8 cellular contexts compared by ENCODE assay signal in genomic region chr10:62016477-62017140, GRCh38.
A peak's percentile ranks its signal among the peaks of the same experiment; 100 is the strongest.
DNase-seq lines count a peak whose midpoint lies in the region; ATAC-seq, FAIRE-seq and TF ChIP-seq lines count a peak whose summit lies in the region.

No MANE protein-coding gene starts in this region.

- TF ChIP-seq CTCF in astrocyte (IDR thresholded peaks at IDR 0.05; ENCODE audit: insufficient read depth, low read depth, low read length): no peak

- no peaks in the 10 kb centered on the region for H4K20me1 ChIP-seq in astrocyte (ENCODE audit: insufficient read depth, low read length)

- ATAC-seq in HG02938 (IDR thresholded peaks at IDR 0.05; ENCODE audit: unreplicated experiment): peak; percentile 59
- peak; percentile 90 for ATAC-seq in stimulated activated memory B cell treated with anti-CD40 and anti-IgM and Interleukin-4, amounts not matched to agents 10 μg/mL and 1 μg/mL and 100 μg/mL, for 72 hours
- no peak for ATAC-seq in activated CD8-positive, alpha-beta memory T cell treated with anti-CD3 and anti-CD28 coated beads, Interleukin-2, amount 10 ng/mL, durations not matched to agents 7 days and 5 days

- peaks cover 14% of the 10 kb centered on the region for H3K79me2 ChIP-seq in astrocyte (ENCODE audit: insufficient read depth, low read length)

- no peak overlapping the region for H3K27ac Mint-ChIP-seq in astrocyte (ENCODE audit: unreplicated experiment)
- H3K27ac Mint-ChIP-seq in stimulated activated memory B cell treated with anti-CD40 and anti-IgM and Interleukin-4, amounts not matched to agents 10 μg/mL and 1 μg/mL and 100 μg/mL, for 72 hours: peak overlapping the region; percentile 99
- no peak overlapping the region for H3K27ac Mint-ChIP-seq in activated CD8-positive, alpha-beta memory T cell treated with anti-CD3 and anti-CD28 coated beads, Interleukin-2, amount 10 ng/mL, durations not matched to agents 7 days and 5 days

- CTCF ChIA-PET in activated CD8-positive, alpha-beta memory T cell treated with anti-CD3 and anti-CD28 coated beads, Interleukin-2, amount 10 ng/mL, durations not matched to agents 7 days and 5 days (lab: Charles Lee): no interaction called here

- H3K36me3 ChIP-seq in astrocyte (ENCODE audit: insufficient read depth, low read length): peaks cover 2% of the 10 kb centered on the region

- H2AFZ ChIP-seq in astrocyte (ENCODE audit: low read depth, low read length): no peak overlapping the region

- H3K9ac ChIP-seq in astrocyte (ENCODE audit: low read length): no peak overlapping the region

- H3K4me1 Mint-ChIP-seq in astrocyte (ENCODE audit: low read depth, unreplicated experiment): peaks cover 14% of the 10 kb centered on the region
- peaks cover 70% of the 10 kb centered on the region for H3K4me1 Mint-ChIP-seq in stimulated activated memory B cell treated with anti-CD40 and anti-IgM and Interleukin-4, amounts not matched to agents 10 μg/mL and 1 μg/mL and 100 μg/mL, for 72 hours
- H3K4me1 Mint-ChIP-seq in activated CD8-positive, alpha-beta memory T cell treated with anti-CD3 and anti-CD28 coated beads, Interleukin-2, amount 10 ng/mL, durations not matched to agents 7 days and 5 days: peaks cover 33% of the 10 kb centered on the region

- H3K4me3 Mint-ChIP-seq in astrocyte (ENCODE audit: unreplicated experiment): no peak overlapping the region
- H3K4me3 Mint-ChIP-seq in stimulated activated memory B cell treated with anti-CD40 and anti-IgM and Interleukin-4, amounts not matched to agents 10 μg/mL and 1 μg/mL and 100 μg/mL, for 72 hours: peak overlapping the region; percentile 60
- no peak overlapping the region for H3K4me3 Mint-ChIP-seq in activated CD8-positive, alpha-beta memory T cell treated with anti-CD3 and anti-CD28 coated beads, Interleukin-2, amount 10 ng/mL, durations not matched to agents 7 days and 5 days

- no peaks in the 10 kb centered on the region for H3K9me3 ChIP-seq in astrocyte (ENCODE audit: insufficient read depth, low read depth, low read length)

- no peaks in the 10 kb centered on the region for H3K27me3 Mint-ChIP-seq in astrocyte (ENCODE audit: low read depth, unreplicated experiment)
- H3K27me3 Mint-ChIP-seq in stimulated activated memory B cell treated with anti-CD40 and anti-IgM and Interleukin-4, amounts not matched to agents 10 μg/mL and 1 μg/mL and 100 μg/mL, for 72 hours: no peaks in the 10 kb centered on the region
- H3K27me3 Mint-ChIP-seq in activated CD8-positive, alpha-beta memory T cell treated with anti-CD3 and anti-CD28 coated beads, Interleukin-2, amount 10 ng/mL, durations not matched to agents 7 days and 5 days: no peaks in the 10 kb centered on the region

- H3K4me3 ChIP-seq in astrocyte (ENCODE audit: insufficient read depth, low read depth, low read length): no peak overlapping the region

- peak; percentile 32 for FAIRE-seq in astrocyte (lab: Jason Lieb, UNC)

- no peaks in the 10 kb centered on the region for H3K9me3 Mint-ChIP-seq in astrocyte (ENCODE audit: unreplicated experiment)
- peaks cover 2% of the 10 kb centered on the region for H3K9me3 Mint-ChIP-seq in stimulated activated memory B cell treated with anti-CD40 and anti-IgM and Interleukin-4, amounts not matched to agents 10 μg/mL and 1 μg/mL and 100 μg/mL, for 72 hours
- H3K9me3 Mint-ChIP-seq in activated CD8-positive, alpha-beta memory T cell treated with anti-CD3 and anti-CD28 coated beads, Interleukin-2, amount 10 ng/mL, durations not matched to agents 7 days and 5 days (ENCODE audit: low read depth): peaks cover 2% of the 10 kb centered on the region

- peak overlapping the region; percentile 3 for H3K4me2 ChIP-seq in astrocyte (ENCODE audit: low read length)

- peaks cover 27% of the 10 kb centered on the region for H3K4me1 ChIP-seq in astrocyte (ENCODE audit: insufficient read depth, low read length)

- H3K27ac ChIP-seq in astrocyte (ENCODE audit: low read depth, low read length): peak overlapping the region; percentile 35

- H3K36me3 Mint-ChIP-seq in astrocyte (ENCODE audit: low read depth, unreplicated experiment): peaks cover 4% of the 10 kb centered on the region
- H3K36me3 Mint-ChIP-seq in stimulated activated memory B cell treated with anti-CD40 and anti-IgM and Interleukin-4, amounts not matched to agents 10 μg/mL and 1 μg/mL and 100 μg/mL, for 72 hours: peaks cover 47% of the 10 kb centered on the region
- H3K36me3 Mint-ChIP-seq in activated CD8-positive, alpha-beta memory T cell treated with anti-CD3 and anti-CD28 coated beads, Interleukin-2, amount 10 ng/mL, durations not matched to agents 7 days and 5 days: peaks cover 38% of the 10 kb centered on the region

- DNase-seq in SKM-1 treated with dmso at 0.1 percent for 144 hours (lab: John Stamatoyannopoulos, UW; ENCODE audit: unreplicated experiment) (peak; percentile 17), SKM-1 (lab: John Stamatoyannopoulos, UW; ENCODE audit: unreplicated experiment) (no peak), astrocyte (ENCODE audit: low read depth) (peak; percentile 67), AG20443 (ENCODE audit: low spot score) (no peak), activated gamma-delta T cell (lab: John Stamatoyannopoulos, UW) (no peak)
- no peak for DNase-seq in activated CD8-positive, alpha-beta memory T cell treated with anti-CD3 and anti-CD28 coated beads, Interleukin-2, amount 10 ng/mL, durations not matched to agents 7 days and 5 days

- H3K27me3 ChIP-seq in astrocyte (ENCODE audit: insufficient read depth, low read length): no peaks in the 10 kb centered on the region

Comparison
In these comparisons a context has a peak if more than half of its experiments do, and no peak if none do; other contexts are left out.
1. DNase-seq: peak in SKM-1 treated with dmso at 0.1 percent for 144 hours (single experiment) and astrocyte (single experiment); none in SKM-1 (single experiment), AG20443 (single experiment), activated CD8-positive, alpha-beta memory T cell treated with anti-CD3 and anti-CD28 coated beads, Interleukin-2, amount 10 ng/mL, durations not matched to agents 7 days and 5 days (single experiment) and activated gamma-delta T cell (single experiment).